In the genomic region with DNA sequence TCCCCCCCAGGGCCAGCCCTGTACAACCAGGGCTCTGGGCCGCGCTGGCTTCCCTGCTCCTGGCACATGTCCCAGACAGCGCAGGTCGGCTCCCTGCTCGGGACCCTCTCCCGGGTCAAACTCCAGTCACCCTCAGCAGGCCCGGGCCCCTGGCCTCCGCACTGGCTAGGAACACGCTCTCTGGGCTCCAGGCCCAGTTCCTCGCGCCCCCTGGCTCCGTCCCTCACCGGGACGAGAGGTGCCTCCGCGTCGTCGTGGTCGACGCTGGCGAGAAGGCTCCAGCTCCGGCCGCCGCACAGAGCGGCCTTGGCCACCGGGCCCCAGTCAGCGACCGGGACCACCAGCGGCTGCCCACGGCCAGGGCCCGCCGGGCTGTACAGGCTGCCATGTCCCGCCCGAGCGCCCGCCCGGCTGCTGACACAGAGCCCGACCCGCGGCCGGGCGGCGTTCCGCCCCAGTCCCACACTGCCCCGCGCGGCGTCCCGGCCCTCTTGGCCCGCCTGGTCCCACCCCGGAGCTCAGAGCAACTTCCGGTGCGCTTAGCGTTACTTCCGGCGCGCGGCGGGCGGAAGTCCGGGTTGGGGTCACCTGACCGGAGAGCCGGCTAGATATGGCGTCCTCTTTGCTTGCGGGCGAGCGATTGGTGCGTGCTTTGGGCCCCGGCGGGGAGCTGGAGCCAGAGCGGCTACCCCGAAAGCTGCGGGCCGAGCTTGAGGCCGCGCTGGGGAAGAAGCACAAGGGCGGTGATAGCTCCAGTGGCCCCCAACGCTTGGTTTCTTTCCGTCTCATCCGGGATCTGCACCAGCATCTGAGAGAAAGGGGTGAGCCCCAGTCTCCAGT, we compare ENCODE assay signal across 8 cellular contexts. TPM values are rescaled to one million over a fixed set of nuclear protein-coding genes. Genes with fewer than 3 reads are reported as not detected.
A peak's percentile ranks its signal among the peaks of the same experiment; 100 is the strongest.
DNase-seq lines count a peak whose midpoint lies in the region; ATAC-seq and TF ChIP-seq lines count a peak whose summit lies in the region.

Gene POLDIP2, minus strand, starts transcription at position 467 of the 840 bp plus-strand sequence. Its CDS starts 79 bp downstream, at position 388.

- peak within 1 kb of the TSS; percentile 84 to 96 (median 92) for H3K27ac ChIP-seq in BLaER1 treated with 17β-estradiol and CSF1 and Interleukin-3, amounts not matched to agents 10 nM and 100 nM
- H3K27ac ChIP-seq in left lung: peak within 1 kb of the TSS; percentile 84 to 88

- H3K9ac ChIP-seq in BLaER1 treated with 17β-estradiol and CSF1 and Interleukin-3, amounts not matched to agents 10 nM and 100 nM: peak within 1 kb of the TSS; percentile 95 to 99 (median 97)

- peaks cover 67 to 74% (median 71%) of the 10 kb centered on the region in 11 experiments for H3K36me3 ChIP-seq in BLaER1 treated with 17β-estradiol and CSF1 and Interleukin-3, amounts not matched to agents 10 nM and 100 nM
- peaks cover 0 to 63% of the 10 kb centered on the region in 2 donors for H3K36me3 ChIP-seq in left lung

- intact Hi-C loops in left lung (cut with DNase I): no loop called here

- ATAC-seq in GM19328 (IDR thresholded peaks at IDR 0.05; ENCODE audit: unreplicated experiment) (peak; percentile 97), HG03469 (IDR thresholded peaks at IDR 0.05; ENCODE audit: unreplicated experiment) (peak; percentile 74), left lung (peak; percentile 100)

- peaks cover 21 to 32% (median 24%) of the 10 kb centered on the region in 10 experiments for H3K4me1 ChIP-seq in BLaER1 treated with 17β-estradiol and CSF1 and Interleukin-3, amounts not matched to agents 10 nM and 100 nM
- peaks cover 17 to 33% of the 10 kb centered on the region in 2 donors for H3K4me1 ChIP-seq in left lung

- peaks cover 0 to 12% (median 0%) of the 10 kb centered on the region in 11 experiments; a peak in 3 of 22 replicates for H4K20me1 ChIP-seq in BLaER1 treated with 17β-estradiol and CSF1 and Interleukin-3, amounts not matched to agents 10 nM and 100 nM

- H3K27me3 ChIP-seq in BLaER1 treated with 17β-estradiol and CSF1 and Interleukin-3, amounts not matched to agents 10 nM and 100 nM: no peaks in the 10 kb centered on the region
- no peaks in the 10 kb centered on the region for H3K27me3 ChIP-seq in left lung

- no peaks in the 10 kb centered on the region for H3K9me3 ChIP-seq in BLaER1 treated with 17β-estradiol and CSF1 and Interleukin-3, amounts not matched to agents 10 nM and 100 nM (replicated peaks in 1 of 11)
- no peaks in the 10 kb centered on the region for H3K9me3 ChIP-seq in left lung

- peak within 1 kb of the TSS; percentile 74 to 98 (median 91) for H3K4me3 ChIP-seq in BLaER1 treated with 17β-estradiol and CSF1 and Interleukin-3, amounts not matched to agents 10 nM and 100 nM
- peak within 1 kb of the TSS; percentile 95 to 98 for H3K4me3 ChIP-seq in left lung

- peak within 1 kb of the TSS; percentile 88 to 99 (median 94) for H3K4me2 ChIP-seq in BLaER1 treated with 17β-estradiol and CSF1 and Interleukin-3, amounts not matched to agents 10 nM and 100 nM

- DNase-seq in NCI-H748 (lab: John Stamatoyannopoulos, UW; ENCODE audit: unreplicated experiment) (peak; percentile 97), cortex of kidney (lab: John Stamatoyannopoulos, UW) (peak; percentile 77), left lung (peak; percentile 95 to 99)
- DNase-seq in activated CD4-positive, alpha-beta T cell treated with anti-CD3 and anti-CD28 coated beads, Interleukin-2, amount 50 U/mL, for 1 hour: peak; percentile 94
- peak; percentile 91 for DNase-seq in stimulated activated CD4-positive, alpha-beta T cell treated with anti-CD3 and anti-CD28 coated beads, Interleukin-2, amount 100 ng/mL, for 4 hours (ENCODE audit: low read depth)

- TF ChIP-seq CTCF in left lung (IDR thresholded peaks at IDR 0.05): peak in 1 of 2 donors; percentile 29

RNA-seq across cellular contexts. Expression of gene POLDIP2, which starts in this region (rescaled TPM):
- 10 to 100 TPM; 65.6 to 76.8 TPM for total RNA-seq in left lung

Comparison
In these comparisons a context has a peak if more than half of its experiments do, and no peak if none do; other contexts are left out.
1. Peak in every context shown above with its lines: DNase-seq, ATAC-seq, H3K4me3 ChIP-seq and H3K27ac ChIP-seq.